Comparison of ENCODE assay signal across 1 cellular context in genomic region chr13:111153279-111153976, GRCh38.
TF ChIP-seq lines count a peak whose summit lies in the region.

No MANE protein-coding gene starts in this region.

TF ChIP-seq in IMR-90, 13 proteins besides CTCF, POLR2A, EP300 and RAD21 (continued from another document):
- TF ChIP-seq FOS (IDR thresholded peaks at IDR 0.05; ENCODE audit: low read depth, low read length): no peak
- no peak for TF ChIP-seq MXI1 (IDR thresholded peaks at IDR 0.05; ENCODE audit: borderline replicate concordance, low read depth, low read length)
